9 cellular contexts compared by ENCODE assay signal in genomic region chr5:146448783-146449519, GRCh38. TPM values are rescaled to one million over a fixed set of nuclear protein-coding genes. Genes with fewer than 3 reads are reported as not detected.
DNase-seq lines count a peak whose midpoint lies in the region; ATAC-seq, FAIRE-seq and TF ChIP-seq lines count a peak whose summit lies in the region.
"Had no signal": no experiment of that assay in that cellular context is flagged by ENCODE, and none has a peak within 500 bp of the region (broad histone marks: within the 10 kb centered on the region; RNA-seq: fewer than 3 reads in every experiment).

No MANE protein-coding gene starts in this region.

- peak overlapping the region; percentile 99 for H3K9ac ChIP-seq in OCI-LY3 (ENCODE audit: low read length)
- no peak overlapping the region; a peak in 1 of 7 replicates for H3K9ac ChIP-seq in H1 (replicated peaks in 1 of 4; ENCODE audit: extremely low read depth in 1 of 4, low read depth in 3 of 4, low read length in 3 of 4)

- H2AFZ ChIP-seq in GM23338 (no peak overlapping the region), OCI-LY3 (ENCODE audit: low read depth, low read length) (no peak overlapping the region), H1 (ENCODE audit: low read length) (no peak overlapping the region)

- H3K4me2 ChIP-seq in GM23338, result peak overlapping the region; percentile 99
- peak overlapping the region; percentile 82 for H3K4me2 ChIP-seq in OCI-LY3 (ENCODE audit: low read length)
- peak overlapping the region; percentile 74 to 80; a peak in 3 of 4 replicates for H3K4me2 ChIP-seq in H1 (ENCODE audit: insufficient read depth in 1 of 2, low read depth in 2 of 2, low read length in 2 of 2)

- no peak overlapping the region for H3K18ac ChIP-seq in H1 (ENCODE audit: extremely low read depth, low read length)

- intact Hi-C loops in ovary (cut with DNase I), result no loop called here

- ATAC-seq in GM23338 (no peak), HG03520 (IDR thresholded peaks at IDR 0.05; ENCODE audit: unreplicated experiment) (no peak)

- H4K91ac ChIP-seq in H1 (replicated peaks; ENCODE audit: insufficient read length, low read length), result no peak overlapping the region

- H4K8ac ChIP-seq in H1 (ENCODE audit: extremely low read depth, insufficient read depth, low read length), result no peak overlapping the region

- no peaks in the 10 kb centered on the region for H3K79me1 ChIP-seq in H1 (ENCODE audit: low read depth, low read length)

- H3K79me2 ChIP-seq in GM23338 (replicated peaks; ENCODE audit: insufficient read depth), result peaks cover 68% of the 10 kb centered on the region
- peaks cover 69% of the 10 kb centered on the region for H3K79me2 ChIP-seq in OCI-LY3 (ENCODE audit: low read length)
- H3K79me2 ChIP-seq in H1 (ENCODE audit: control insufficient read depth in 1 of 2, insufficient read depth in 2 of 2, low read length in 2 of 2), result peaks cover 42 to 69% of the 10 kb centered on the region in 2 experiments

- no peak for TF ChIP-seq EP300 in H1 (IDR thresholded peaks at IDR 0.05; ENCODE audit: borderline replicate concordance in 1 of 2, low read depth in 2 of 2, low read length in 2 of 2)
- no peak for TF ChIP-seq EP300 in ovary (IDR thresholded peaks at IDR 0.05)

- TF ChIP-seq POLR2A in H1 (IDR thresholded peaks at IDR 0.05; ENCODE audit: control extremely low read depth in 1 of 2, low read depth in 2 of 2, low read length in 2 of 2) (no peak), ovary (IDR thresholded peaks at IDR 0.05) (no peak)

- peaks cover 34% of the 10 kb centered on the region for H3K4me1 Mint-ChIP-seq in GM23338

- peaks cover 55% of the 10 kb centered on the region for H4K20me1 ChIP-seq in GM23338 (replicated peaks; ENCODE audit: insufficient read depth)
- H4K20me1 ChIP-seq in OCI-LY3 (ENCODE audit: insufficient read depth, low read length), result peaks cover 56% of the 10 kb centered on the region
- H4K20me1 ChIP-seq in H1 (replicated peaks in 1 of 2; ENCODE audit: control insufficient read depth in 1 of 2, insufficient read depth in 2 of 2, low read length in 2 of 2), result peaks cover 9 to 20% of the 10 kb centered on the region in 2 experiments

- H3K9me3 ChIP-seq in OCI-LY3 (ENCODE audit: insufficient read depth, low read length), result no peaks in the 10 kb centered on the region
- no peaks in the 10 kb centered on the region for H3K9me3 ChIP-seq in H1 (ENCODE audit: insufficient read depth in 2 of 2, low read depth in 1 of 2, low read length in 1 of 2)
- H3K9me3 ChIP-seq in ovary, result no peaks in the 10 kb centered on the region
- no peaks in the 10 kb centered on the region for H3K9me3 ChIP-seq in right atrium auricular region
- H3K9me3 ChIP-seq: adrenal gland had no signal

- H3K23me2 ChIP-seq in H1 (ENCODE audit: low read depth, low read length), result peaks cover 5% of the 10 kb centered on the region; the same call in 1 of the 2 replicates

- POLR2A ChIA-PET in H1 (lab: Charles Lee; ENCODE audit: partially characterized antibody), result interaction anchor here (0.6 to 1.6 kb wide), 3 partner anchors 29 to 940 kb away, joined by 3 to 5 read pairs (median 3); no protein-coding TSS in a partner anchor

- H3K4me3 ChIP-seq in GM23338 (peak overlapping the region; percentile 99), OCI-LY3 (ENCODE audit: low read length) (peak overlapping the region; percentile 99), H1 (ENCODE audit: extremely low read depth in 1 of 4, insufficient read depth in 2 of 4, low read depth in 3 of 4, low read length in 4 of 4) (peak overlapping the region; percentile 2 to 95 (median 84); a peak in 7 of 8 replicates), ovary (peak overlapping the region; percentile 99), right atrium auricular region (peak overlapping the region in 1 of 2 donors; percentile 100)

- H3K4me3 Mint-ChIP-seq in GM23338, result peak overlapping the region; percentile 95

- H3K4ac ChIP-seq in H1 (replicated peaks; ENCODE audit: insufficient read length, low read depth, low read length), result no peak overlapping the region

- TF ChIP-seq RAD21 in H1 (IDR thresholded peaks at IDR 0.05 in 1 of 2, conservative IDR thresholded peaks at IDR 0.05 in 1 of 2; ENCODE audit: low read depth in 2 of 2, low read length in 2 of 2), result no peak

- H3K9me2 ChIP-seq in GM23338 (ENCODE audit: insufficient read depth), result no peaks in the 10 kb centered on the region

- H2BK5ac ChIP-seq in H1 (ENCODE audit: low read depth, low read length), result no peak overlapping the region

- 74% methylated on average over 6 of the region's 6 CpGs; no CpG with 5 or more reads in 1 of the 2 experiments for WGBS in H1 (ENCODE audit: extremely low coverage in 1 of 2, insufficient coverage in 1 of 2, insufficient read length in 1 of 2, insufficient replicate concordance in 2 of 2, low coverage in 1 of 2, low lambda C conversion rate in 2 of 2, missing lambda C conversion rate in 1 of 2), 2 experiments
- 65 to 76% (median 65%) methylated on average over 6 of the region's 6 CpGs for WGBS in ovary, 3 donors

- no peak overlapping the region for H3K27ac ChIP-seq in GM23338 (ENCODE audit: low read depth)
- H3K27ac ChIP-seq in OCI-LY3 (ENCODE audit: low read length), result no peak overlapping the region
- no peak overlapping the region for H3K27ac ChIP-seq in H1 (ENCODE audit: low read depth, low read length)
- H3K27ac ChIP-seq in ovary, result no peak overlapping the region
- H3K27ac ChIP-seq in right atrium auricular region, result no peak overlapping the region

- H3K36me3 ChIP-seq in GM23338 (ENCODE audit: insufficient read depth) (no peaks in the 10 kb centered on the region), OCI-LY3 (replicated peaks; ENCODE audit: low read depth, low read length) (no peaks in the 10 kb centered on the region), H1 (ENCODE audit: control insufficient read depth in 2 of 4, insufficient read depth in 4 of 4, low read length in 3 of 4) (no peaks in the 10 kb centered on the region), ovary (no peaks in the 10 kb centered on the region), right atrium auricular region (no peaks in the 10 kb centered on the region)
- H3K36me3 ChIP-seq: adrenal gland had no signal

- TF ChIP-seq CTCF in GM23338 (conservative IDR thresholded peaks at IDR 0.05; ENCODE audit: low read depth in 2 of 2) (no peak), OCI-LY3 (IDR thresholded peaks at IDR 0.05; ENCODE audit: low read depth, low read length) (no peak), H1 (IDR thresholded peaks at IDR 0.05; ENCODE audit: control extremely low read depth in 1 of 3, insufficient read depth in 1 of 3, low read depth in 1 of 3, low read length in 3 of 3) (no peak), ovary (IDR thresholded peaks at IDR 0.05) (no peak), right atrium auricular region (IDR thresholded peaks at IDR 0.05) (no peak)

- H2AK5ac ChIP-seq in H1 (ENCODE audit: low read depth, low read length), result no peak overlapping the region

- peaks cover 4% of the 10 kb centered on the region; the same call in 1 of the 3 replicates for H3K36me3 Mint-ChIP-seq in GM23338 (ENCODE audit: low read depth)

- H3K27me3 ChIP-seq in GM23338 (ENCODE audit: insufficient read depth) (no peaks in the 10 kb centered on the region), OCI-LY3 (ENCODE audit: low read depth, low read length) (no peaks in the 10 kb centered on the region), H1 (replicated peaks in 1 of 4; ENCODE audit: control insufficient read depth in 3 of 4, extremely low read depth in 1 of 4, insufficient read depth in 3 of 4, low read length in 3 of 4) (0 out of 7 replicates have a peak, but pooled peaks cover 0 to 2% (median 0%) of the 10 kb centered on the region in 4 experiments), ovary (no peaks in the 10 kb centered on the region), right atrium auricular region (no peaks in the 10 kb centered on the region)
- H3K27me3 ChIP-seq: adrenal gland had no signal

- H4K5ac ChIP-seq in H1 (ENCODE audit: insufficient read length, low read depth, low read length), result no peak overlapping the region

- no peak for FAIRE-seq in H1 (lab: Jason Lieb, UNC)

- H3K14ac ChIP-seq in H1 (ENCODE audit: insufficient read length), result no peak overlapping the region

- no peak overlapping the region for H3K23ac ChIP-seq in H1 (ENCODE audit: insufficient read length)

- H2BK15ac ChIP-seq in H1 (ENCODE audit: low read length), result no peak overlapping the region

- no peaks in the 10 kb centered on the region for H3K9me3 Mint-ChIP-seq in GM23338

- peak; percentile 11 for DNase-seq in GM23338 (ENCODE audit: low spot score)
- no peak for DNase-seq in H1 (ENCODE audit: low read depth in 1 of 2, low spot score in 2 of 2)
- DNase-seq in ovary, result no peak
- DNase-seq in hypothalamus (lab: John Stamatoyannopoulos, UW), result no peak
- no peak for DNase-seq in foreskin melanocyte
- DNase-seq in right atrium auricular region (ENCODE audit: low spot score), result no peak

- H3K56ac ChIP-seq in H1 (replicated peaks; ENCODE audit: insufficient read length, low read depth, low read length), result no peak overlapping the region

- CTCF ChIA-PET in H1 (lab: Charles Lee; ENCODE audit: partially characterized antibody), result interaction anchor here (0.8 kb wide), 1 partner anchor 170 kb away, joined by 4 read pairs; no protein-coding TSS in a partner anchor

- no peak overlapping the region for H2BK20ac ChIP-seq in H1 (ENCODE audit: low read length)

- H3K27ac Mint-ChIP-seq in GM23338, result no peak overlapping the region

- no peaks in the 10 kb centered on the region for H3F3A ChIP-seq in GM23338 (replicated peaks; ENCODE audit: low read depth)

- H2BK12ac ChIP-seq in H1 (ENCODE audit: low read depth, low read length), result no peak overlapping the region

- no peak overlapping the region for H2BK120ac ChIP-seq in H1 (replicated peaks; ENCODE audit: low read depth, low read length)

- H3K4me1 ChIP-seq in GM23338 (ENCODE audit: insufficient read depth), result peaks cover 34% of the 10 kb centered on the region
- H3K4me1 ChIP-seq in OCI-LY3 (ENCODE audit: low read length), result peaks cover 26% of the 10 kb centered on the region
- peaks cover 3 to 9% (median 4%) of the 10 kb centered on the region in 4 experiments; a peak in 4 of 7 replicates for H3K4me1 ChIP-seq in H1 (replicated peaks in 1 of 4; ENCODE audit: control insufficient read depth in 3 of 4, insufficient read depth in 4 of 4, low read length in 3 of 4)
- peaks cover 4% of the 10 kb centered on the region for H3K4me1 ChIP-seq in ovary (ENCODE audit: insufficient read depth)
- peaks cover 0 to 29% of the 10 kb centered on the region in 2 donors for H3K4me1 ChIP-seq in right atrium auricular region

- H3K27me3 Mint-ChIP-seq in GM23338 (ENCODE audit: insufficient read depth, low read depth, poor library complexity), result peaks cover 4% of the 10 kb centered on the region

RNA-seq across cellular contexts. Expression of gene TCERG1, which starts 1.8 kb away (rescaled TPM):
- total RNA-seq in GM23338 (2014; rRNA removed; shearing (Covaris generic)), result 103 and 127 TPM in 2 replicates
- polyA plus RNA-seq in GM23338 (2016; fragmentation: Nextera tagmentation; extraction: Ambion mirVana), result 154 and 178 TPM in 2 replicates
- total RNA-seq in H1 (2021; fragmentation: NEBNext Ultra II Directional; extraction: Animal tissue kit (Norgen Biotek cat#: 25700)), result 105 TPM in 2 replicates
- polyA plus RNA-seq in H1 (2011; rRNA removed), result 122 and 125 TPM in 2 replicates
- 97.0 TPM for polyA plus RNA-seq in H1 (2011; cell fraction: cytosol; rRNA removed)
- 253 TPM for polyA plus RNA-seq in H1 (2011; cell fraction: nucleus; rRNA removed)
- 58.8 to 93.6 TPM (median 75.2 TPM) in 4 replicates for polyA plus RNA-seq in H1 (2012, experiment 1 of 2)
- polyA plus RNA-seq in H1 (2012, experiment 2 of 2), result 6.3 TPM
- polyA plus RNA-seq in H1 (2013, experiment 1 of 2), result 122 TPM
- 109 TPM for polyA plus RNA-seq in H1 (2013, experiment 2 of 2)
- 265 and 299 TPM in 2 replicates for polyA minus RNA-seq in H1 (2011; rRNA and poly(A)+ RNA removed)
- 54.0 TPM for polyA minus RNA-seq in H1 (2011; cell fraction: cytosol; rRNA and poly(A)+ RNA removed)
- polyA minus RNA-seq in H1 (2011; cell fraction: nucleus; rRNA and poly(A)+ RNA removed), result 393 TPM
- total RNA-seq in ovary, result 10 to 100 TPM; 40.5 to 70.1 (median 48.5) TPM
- 10 to 100 TPM; 23.6 to 39.5 TPM for polyA plus RNA-seq in ovary
- 10 to 100 TPM; 19.1 to 20.5 TPM for total RNA-seq in right atrium auricular region
